8 cellular contexts compared by ENCODE assay signal in the genomic region with DNA sequence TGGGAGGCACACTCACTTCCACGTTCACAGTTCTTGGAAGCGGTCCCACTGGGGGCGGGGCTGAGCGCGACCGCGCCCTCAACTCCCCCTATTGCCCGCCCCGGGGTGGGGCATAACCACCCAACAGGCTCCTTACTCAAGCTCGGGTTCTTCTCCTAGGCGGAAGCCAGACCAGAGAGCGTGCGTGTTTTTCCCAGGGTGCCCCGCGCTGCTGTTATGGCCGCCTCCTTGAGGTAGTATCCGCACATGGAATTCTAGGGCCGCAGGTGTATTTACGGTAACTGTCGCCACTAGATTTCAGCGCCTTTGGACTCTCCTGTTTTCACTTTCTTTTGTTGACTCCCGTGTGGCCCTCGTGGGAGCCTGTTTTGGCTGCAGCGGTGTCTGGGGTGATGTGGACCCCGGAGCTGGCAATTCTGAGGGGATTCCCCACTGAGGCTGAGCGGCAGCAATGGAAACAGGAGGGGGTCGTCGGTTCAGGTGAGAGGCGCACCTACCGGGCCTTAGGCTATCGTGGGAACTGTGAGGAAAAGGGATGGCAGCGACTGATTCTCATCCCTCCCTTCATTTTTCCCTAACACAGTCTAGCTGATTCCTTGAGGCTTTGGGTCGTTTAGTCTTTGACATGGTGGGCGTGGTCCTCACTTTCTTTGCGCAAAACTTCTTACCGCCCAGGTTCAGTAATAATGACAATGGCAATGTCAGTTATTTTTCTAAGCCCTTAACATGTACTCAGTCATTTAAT. TPM values are rescaled to one million over a fixed set of nuclear protein-coding genes. Genes with fewer than 3 reads are reported as not detected.
DNase-seq lines count a peak whose midpoint lies in the region; ATAC-seq and TF ChIP-seq lines count a peak whose summit lies in the region.

A gene (plus strand): TSS at position 150 of the 745 bp plus-strand sequence. CDS start 243 bp downstream, at position 393.

- peaks cover 23% of the 10 kb centered on the region for H3K4me1 Mint-ChIP-seq in T-helper 17 cell

- H3K4me1 ChIP-seq in right atrium auricular region (peaks cover 0 to 21% of the 10 kb centered on the region in 2 donors), psoas muscle (peaks cover 6% of the 10 kb centered on the region), uterus (peaks cover 0 to 4% of the 10 kb centered on the region in 2 donors)

- H3K9me3 ChIP-seq in T-helper 17 cell (ENCODE audit: control insufficient read depth, low read length, poor library complexity, severe bottlenecking), result no peaks in the 10 kb centered on the region
- no peaks in the 10 kb centered on the region for H3K9me3 ChIP-seq in right atrium auricular region
- H3K9me3 ChIP-seq in psoas muscle, result no peaks in the 10 kb centered on the region
- H3K9me3 ChIP-seq in uterus, result no peaks in the 10 kb centered on the region

- H3K27ac ChIP-seq in right atrium auricular region (peak within 1 kb of the TSS; percentile 66 to 70), psoas muscle (peak within 1 kb of the TSS; percentile 77), uterus (peak within 1 kb of the TSS; percentile 48 to 74)

- ATAC-seq in HG02885 (IDR thresholded peaks at IDR 0.05; ENCODE audit: poor library complexity, unreplicated experiment) (peak; percentile 100), T-helper 17 cell (peak; percentile 100), psoas muscle (peak; percentile 98 to 99 (median 99))

- peak within 1 kb of the TSS; percentile 95 for H3K27ac Mint-ChIP-seq in T-helper 17 cell

- peaks cover 5% of the 10 kb centered on the region for H3K36me3 Mint-ChIP-seq in T-helper 17 cell (ENCODE audit: low read depth)

- H3K36me3 ChIP-seq in right atrium auricular region, result peaks cover 8% of the 10 kb centered on the region
- peaks cover 5 to 28% of the 10 kb centered on the region in 2 donors for H3K36me3 ChIP-seq in psoas muscle (ENCODE audit: insufficient read depth in 1 of 2, low read depth in 1 of 2)
- H3K36me3 ChIP-seq in uterus, result no peaks in the 10 kb centered on the region

- intact Hi-C loops in psoas muscle (cut with DNase I) (no loop called here), uterus (cut with DNase I; ENCODE audit: low total_unique reads) (no loop called here)

- H3K27me3 ChIP-seq in right atrium auricular region (no peaks in the 10 kb centered on the region), psoas muscle (ENCODE audit: insufficient read depth in 3 of 3, low read length in 2 of 3) (no peaks in the 10 kb centered on the region), uterus (no peaks in the 10 kb centered on the region)

- H3K4me3 ChIP-seq in right atrium auricular region (peak within 1 kb of the TSS; percentile 56 to 88), psoas muscle (peak within 1 kb of the TSS; percentile 91), uterus (peak within 1 kb of the TSS; percentile 70 to 86)

- TF ChIP-seq POLR2A in GM15510 (IDR thresholded peaks at IDR 0.05; ENCODE audit: borderline replicate concordance, extremely low read depth, insufficient read length), result peak; percentile 74
- no peak for TF ChIP-seq POLR2A in uterus (IDR thresholded peaks at IDR 0.05)

- DNase-seq in NCI-H1694 treated with DMSO at 0.1 percent for 48 hours (lab: John Stamatoyannopoulos, UW) (peak; percentile 81), T-helper 17 cell (peak; percentile 88 to 92 (median 91)), anterior cingulate cortex (lab: John Stamatoyannopoulos, UW) (peak; percentile 61 to 97 (median 92)), right atrium auricular region (ENCODE audit: low spot score) (peak; percentile 95), psoas muscle (peak; percentile 95 to 97), uterus (peak; percentile 93 to 94)

- H3K27me3 Mint-ChIP-seq in T-helper 17 cell, result no peaks in the 10 kb centered on the region

- TF ChIP-seq CTCF in right atrium auricular region (IDR thresholded peaks at IDR 0.05) (no peak), psoas muscle (IDR thresholded peaks at IDR 0.05) (no peak), uterus (IDR thresholded peaks at IDR 0.05) (no peak)

- peak within 1 kb of the TSS; percentile 94 for H3K4me3 Mint-ChIP-seq in T-helper 17 cell

- 0% methylated on average over 36 of the region's 36 CpGs for WGBS in psoas muscle, 3 donors

RNA-seq across cellular contexts. Expression of the gene that starts here (rescaled TPM):
- 10 to 100 TPM; 17.2 to 22.5 TPM for total RNA-seq in T-helper 17 cell
- 1 to 10 TPM; 5.9 to 6.0 TPM for total RNA-seq in right atrium auricular region
- total RNA-seq in psoas muscle, result 10 to 100 TPM in 3 of 4 donors, 1 to 10 TPM in 1; 8.7 to 13.2 (median 11.3) TPM
- 10 to 100 TPM; 10.6 to 15.4 (median 13.1) TPM for polyA plus RNA-seq in psoas muscle
- 10 to 100 TPM; 10.5 to 46.2 (median 17.9) TPM for total RNA-seq in uterus

Comparison
In these comparisons a context has a peak if more than half of its experiments do, and no peak if none do; other contexts are left out.
1. Peak in every context shown above with its lines: DNase-seq, ATAC-seq, H3K4me3 ChIP-seq and H3K27ac ChIP-seq.